19 cellular contexts compared by ENCODE assay signal in genomic region chr6:42095776-42096541, GRCh38. TPM values are rescaled to one million over a fixed set of nuclear protein-coding genes. Genes with fewer than 3 reads are reported as not detected.
DNase-seq lines count a peak whose midpoint lies in the region; ATAC-seq, FAIRE-seq and TF ChIP-seq lines count a peak whose summit lies in the region.
"Had no signal": no experiment of that assay in that cellular context is flagged by ENCODE, and none has a peak within 500 bp of the region (broad histone marks: within the 10 kb centered on the region; RNA-seq: fewer than 3 reads in every experiment).

No MANE protein-coding gene starts in this region.

- H3K9me3 ChIP-seq in cardiac muscle cell (ENCODE audit: low read depth) (no peaks in the 10 kb centered on the region), left ventricle myocardium inferior (replicated peaks) (no peaks in the 10 kb centered on the region), OCI-LY7 (ENCODE audit: low read length) (no peaks in the 10 kb centered on the region), H1 (ENCODE audit: insufficient read depth in 2 of 2, low read depth in 1 of 2, low read length in 1 of 2) (no peaks in the 10 kb centered on the region), stomach (no peaks in the 10 kb centered on the region)
- H3K9me3 ChIP-seq: gastrocnemius medialis had no signal

- no peak overlapping the region for H4K5ac ChIP-seq in H1 (ENCODE audit: insufficient read length, low read depth, low read length)

- H3K4me1 ChIP-seq in cardiac muscle cell (ENCODE audit: low read depth): peaks cover 23% of the 10 kb centered on the region
- peaks cover 30% of the 10 kb centered on the region for H3K4me1 ChIP-seq in left ventricle myocardium inferior
- no peaks in the 10 kb centered on the region for H3K4me1 ChIP-seq in OCI-LY7 (ENCODE audit: insufficient read depth, low read length, poor library complexity, severe bottlenecking)
- peaks cover 0 to 7% (median 5%) of the 10 kb centered on the region in 4 experiments; a peak in 4 of 7 replicates for H3K4me1 ChIP-seq in H1 (replicated peaks in 1 of 4; ENCODE audit: control insufficient read depth in 3 of 4, insufficient read depth in 4 of 4, low read length in 3 of 4)
- peaks cover 21 to 27% (median 23%) of the 10 kb centered on the region in 4 donors for H3K4me1 ChIP-seq in stomach
- H3K4me1 ChIP-seq: gastrocnemius medialis had no signal

- no peak overlapping the region for H4K91ac ChIP-seq in H1 (replicated peaks; ENCODE audit: insufficient read length, low read length)

- no TSS peak for BruUV-seq in OCI-LY7 (replicated peaks; lab: Mats Ljungman, UMichigan)

- H3K4me3 ChIP-seq in cardiac muscle cell (no peak overlapping the region), left ventricle myocardium inferior (no peak overlapping the region), OCI-LY7 (ENCODE audit: low read depth, low read length, poor library complexity, severe bottlenecking) (no peak overlapping the region), H1 (ENCODE audit: extremely low read depth in 1 of 4, insufficient read depth in 2 of 4, low read depth in 3 of 4, low read length in 4 of 4) (no peak overlapping the region), stomach (no peak overlapping the region)
- H3K4me3 ChIP-seq: gastrocnemius medialis, skin epidermis had no signal

- H3K79me2 ChIP-seq in OCI-LY7 (ENCODE audit: insufficient read depth, low read depth, low read length): no peaks in the 10 kb centered on the region
- no peaks in the 10 kb centered on the region for H3K79me2 ChIP-seq in H1 (ENCODE audit: control insufficient read depth in 1 of 2, insufficient read depth in 2 of 2, low read length in 2 of 2)

- H4K8ac ChIP-seq in H1 (ENCODE audit: extremely low read depth, insufficient read depth, low read length): no peak overlapping the region

- no peak overlapping the region for H2AFZ ChIP-seq in OCI-LY7 (ENCODE audit: low read length)
- no peak overlapping the region for H2AFZ ChIP-seq in H1 (ENCODE audit: low read length)

- ATAC-seq in GM18870 (IDR thresholded peaks at IDR 0.05; ENCODE audit: unreplicated experiment): no peak
- ATAC-seq in HG03378 (IDR thresholded peaks at IDR 0.05; ENCODE audit: unreplicated experiment): no peak
- ATAC-seq: gastrocnemius medialis had no signal

- 62% methylated on average over 10 of the region's 10 CpGs; no CpG with 5 or more reads in 1 of the 2 experiments for WGBS in H1 (ENCODE audit: extremely low coverage in 1 of 2, insufficient coverage in 1 of 2, insufficient read length in 1 of 2, insufficient replicate concordance in 2 of 2, low coverage in 1 of 2, low lambda C conversion rate in 2 of 2, missing lambda C conversion rate in 1 of 2), 2 experiments
- WGBS in stomach, 5 donors: 44 to 61% (median 50%) methylated on average over 10 of the region's 10 CpGs

- peak in 1 of 2 donors; percentile 31 for DNase-seq in cardiac muscle cell (ENCODE audit: low read depth in 1 of 2, low spot score in 1 of 2)
- DNase-seq in left ventricle myocardium inferior: no peak
- DNase-seq in OCI-LY7 (ENCODE audit: low spot score): no peak
- peak in 1 of 2 experiments; percentile 64 for DNase-seq in H1 (ENCODE audit: low read depth in 1 of 2, low spot score in 2 of 2)
- peak; percentile 41 for DNase-seq in stomach
- no peak for DNase-seq in cerebellar nuclear complex (lab: John Stamatoyannopoulos, UW)
- DNase-seq: ACHN; activated CD8-positive, alpha-beta memory T cell treated with anti-CD3 and anti-CD28 coated beads for 24 hours; activated gamma-delta T cell; COR-L47; effector CD4-positive, alpha-beta T cell; gastrocnemius medialis; immature natural killer cell; midbrain; MV-4-11; NCI-H2171 had no signal

- TF ChIP-seq EP300 in H1 (IDR thresholded peaks at IDR 0.05; ENCODE audit: borderline replicate concordance in 1 of 2, low read depth in 2 of 2, low read length in 2 of 2) (no peak), stomach (IDR thresholded peaks at IDR 0.05) (no peak)

- no peak overlapping the region for H3K56ac ChIP-seq in H1 (replicated peaks; ENCODE audit: insufficient read length, low read depth, low read length)

- H2BK5ac ChIP-seq in H1 (ENCODE audit: low read depth, low read length): no peak overlapping the region

- no peak overlapping the region for H3K27ac ChIP-seq in cardiac muscle cell
- H3K27ac ChIP-seq in left ventricle myocardium inferior (replicated peaks): no peak overlapping the region
- H3K27ac ChIP-seq in OCI-LY7 (ENCODE audit: low read depth, low read length, poor library complexity, severe bottlenecking): no peak overlapping the region
- H3K27ac ChIP-seq in H1 (ENCODE audit: low read depth, low read length): no peak overlapping the region
- peak overlapping the region in 1 of 5 donors; percentile 31 for H3K27ac ChIP-seq in stomach
- H3K27ac ChIP-seq: gastrocnemius medialis, skin epidermis had no signal

- TF ChIP-seq POLR2A in H1 (IDR thresholded peaks at IDR 0.05; ENCODE audit: control extremely low read depth in 1 of 2, low read depth in 2 of 2, low read length in 2 of 2): no peak; a peak in 1 of 3 replicates
- TF ChIP-seq POLR2A in stomach (IDR thresholded peaks at IDR 0.05): no peak

- FAIRE-seq in H1 (lab: Jason Lieb, UNC): no peak

- H3K14ac ChIP-seq in H1 (ENCODE audit: insufficient read length): no peak overlapping the region

- H2BK120ac ChIP-seq in H1 (replicated peaks; ENCODE audit: low read depth, low read length): no peak overlapping the region

- no peak overlapping the region for H2BK15ac ChIP-seq in H1 (ENCODE audit: low read length)

- no peaks in the 10 kb centered on the region for H3K27me3 ChIP-seq in cardiac muscle cell
- H3K27me3 ChIP-seq in left ventricle myocardium inferior (ENCODE audit: low read depth): no peaks in the 10 kb centered on the region
- H3K27me3 ChIP-seq in H1 (replicated peaks in 1 of 4; ENCODE audit: control insufficient read depth in 3 of 4, extremely low read depth in 1 of 4, insufficient read depth in 3 of 4, low read length in 3 of 4): peaks cover 0 to 41% (median 37%) of the 10 kb centered on the region in 4 experiments; a peak in 6 of 7 replicates
- no peaks in the 10 kb centered on the region for H3K27me3 ChIP-seq in stomach
- H3K27me3 ChIP-seq: gastrocnemius medialis had no signal

- no peak overlapping the region for H2AK5ac ChIP-seq in H1 (ENCODE audit: low read depth, low read length)

- H3K79me1 ChIP-seq in H1 (ENCODE audit: low read depth, low read length): no peaks in the 10 kb centered on the region; the same call in 1 of the 2 replicates

- H3K4ac ChIP-seq in H1 (replicated peaks; ENCODE audit: insufficient read length, low read depth, low read length): no peak overlapping the region

- no peaks in the 10 kb centered on the region for H3K23me2 ChIP-seq in H1 (ENCODE audit: low read depth, low read length)

- intact Hi-C loops in left ventricle myocardium inferior (cut with micrococcal nuclease): no loop called here
- intact Hi-C loops in OCI-LY7 (cut with micrococcal nuclease; ENCODE audit: unreplicated experiment): no loop called here
- intact Hi-C loops in stomach (cut with DNase I; ENCODE audit: low total_unique reads): no loop called here

- H3K36me3 ChIP-seq in cardiac muscle cell (no peaks in the 10 kb centered on the region), left ventricle myocardium inferior (no peaks in the 10 kb centered on the region), OCI-LY7 (ENCODE audit: insufficient read depth, low read length) (no peaks in the 10 kb centered on the region), H1 (ENCODE audit: control insufficient read depth in 2 of 4, insufficient read depth in 4 of 4, low read length in 3 of 4) (no peaks in the 10 kb centered on the region), stomach (no peaks in the 10 kb centered on the region)
- H3K36me3 ChIP-seq: gastrocnemius medialis had no signal

- TF ChIP-seq CTCF in cardiac muscle cell (IDR thresholded peaks at IDR 0.05; ENCODE audit: low read depth, low read length): peak; percentile 19
- no peak for TF ChIP-seq CTCF in left ventricle myocardium inferior (IDR thresholded peaks at IDR 0.05; ENCODE audit: borderline replicate concordance)
- peak; percentile 38 for TF ChIP-seq CTCF in OCI-LY7 (conservative IDR thresholded peaks at IDR 0.05; ENCODE audit: low read length)
- TF ChIP-seq CTCF in H1 (IDR thresholded peaks at IDR 0.05; ENCODE audit: control extremely low read depth in 1 of 3, insufficient read depth in 1 of 3, low read depth in 1 of 3, low read length in 3 of 3): peak; percentile 22 to 48 (median 48)
- no peak for TF ChIP-seq CTCF in stomach (IDR thresholded peaks at IDR 0.05)

- H3K4me2 ChIP-seq in OCI-LY7 (ENCODE audit: low read length) (no peak overlapping the region), H1 (ENCODE audit: insufficient read depth in 1 of 2, low read depth in 2 of 2, low read length in 2 of 2) (no peak overlapping the region)

- H3K9ac ChIP-seq in H1 (replicated peaks in 1 of 4; ENCODE audit: extremely low read depth in 1 of 4, low read depth in 3 of 4, low read length in 3 of 4): no peak overlapping the region

- H3K18ac ChIP-seq in H1 (ENCODE audit: extremely low read depth, low read length): no peak overlapping the region

- POLR2A ChIA-PET in OCI-LY7 (lab: Charles Lee): no interaction called here
- POLR2A ChIA-PET in H1 (lab: Charles Lee; ENCODE audit: partially characterized antibody): interaction anchor here (0.7 to 4.1 kb wide), 11 partner anchors 8 to 199 kb away, joined by 3 to 26 read pairs (median 3); partner anchors contain the start of gene MED20

- TF ChIP-seq RAD21 in H1 (IDR thresholded peaks at IDR 0.05 in 1 of 2, conservative IDR thresholded peaks at IDR 0.05 in 1 of 2; ENCODE audit: low read depth in 2 of 2, low read length in 2 of 2): peak; percentile 36 to 46; a peak in 2 of 4 replicates

- CTCF ChIA-PET in OCI-LY7 (lab: Charles Lee; ENCODE audit: unreplicated experiment) (interaction anchor here (0.5 kb wide), 1 partner anchor 128 kb away, joined by 4 read pairs; no protein-coding TSS in a partner anchor), H1 (lab: Charles Lee; ENCODE audit: partially characterized antibody) (interaction anchor here (0.6 to 21.6 kb wide), 35 partner anchors 10 to 1407 kb away, joined by 3 to 313 read pairs (median 4); partner anchors contain the start of gene GUCA1B)

- no peak overlapping the region for H2BK20ac ChIP-seq in H1 (ENCODE audit: low read length)

- H3K9me2 ChIP-seq in OCI-LY7 (ENCODE audit: insufficient read depth, low read length): no peaks in the 10 kb centered on the region

- no peaks in the 10 kb centered on the region for H4K20me1 ChIP-seq in OCI-LY7 (ENCODE audit: insufficient read depth, low read length)
- H4K20me1 ChIP-seq in H1 (replicated peaks in 1 of 2; ENCODE audit: control insufficient read depth in 1 of 2, insufficient read depth in 2 of 2, low read length in 2 of 2): peaks cover 5 to 8% of the 10 kb centered on the region in 2 experiments

- H3K23ac ChIP-seq in H1 (ENCODE audit: insufficient read length): no peak overlapping the region

- H2BK12ac ChIP-seq in H1 (ENCODE audit: low read depth, low read length): 0 out of 2 replicates have a peak overlapping the region, but pooled peaks have one; percentile 3

RNA-seq across cellular contexts. Expression of gene TAF8, which starts 45.6 kb away (rescaled TPM):
- total RNA-seq in cardiac muscle cell (26.7 and 31.6 TPM in 2 replicates), left ventricle myocardium inferior (28.5 TPM), OCI-LY7 (2022) (47.8 and 56.0 TPM in 2 replicates), stomach (10 to 100 TPM in 4 of 5 donors, 1 to 10 TPM in 1; 3.8 to 24.6 (median 21.4) TPM)
- polyA plus RNA-seq in cardiac muscle cell (18.3 and 25.8 TPM in 2 replicates), H1 (2011; rRNA removed) (32.2 and 36.6 TPM in 2 replicates), stomach (10 to 100 TPM; 10.7 to 13.4 (median 11.6) TPM)
- 33.2 and 35.1 TPM in 2 replicates for total RNA-seq in OCI-LY7 (2014; rRNA removed; shearing (Covaris generic))
- 32.7 and 34.0 TPM in 2 replicates for total RNA-seq in H1 (2021; fragmentation: NEBNext Ultra II Directional; extraction: Animal tissue kit (Norgen Biotek cat#: 25700))
- 34.4 TPM for polyA plus RNA-seq in H1 (2011; cell fraction: cytosol; rRNA removed)
- 28.5 TPM for polyA plus RNA-seq in H1 (2011; cell fraction: nucleus; rRNA removed)
- polyA plus RNA-seq in H1 (2012, experiment 1 of 2): 19.8 to 23.7 TPM (median 21.9 TPM) in 4 replicates
- 11.4 TPM for polyA plus RNA-seq in H1 (2012, experiment 2 of 2)
- polyA plus RNA-seq in H1 (2013, experiment 1 of 2): 19.7 TPM
- polyA plus RNA-seq in H1 (2013, experiment 2 of 2): 21.2 TPM
- polyA minus RNA-seq in H1 (2011; rRNA and poly(A)+ RNA removed): 53.9 and 78.5 TPM in 2 replicates
- polyA minus RNA-seq in H1 (2011; cell fraction: cytosol; rRNA and poly(A)+ RNA removed): 23.5 TPM
- polyA minus RNA-seq in H1 (2011; cell fraction: nucleus; rRNA and poly(A)+ RNA removed): 35.5 TPM

RNA-seq across cellular contexts. Expression of gene C6orf132, which starts 46.5 kb away (rescaled TPM):
- 1.7 and 2.7 TPM in 2 replicates for total RNA-seq in cardiac muscle cell
- 0.49 and 0.56 TPM in 2 replicates for polyA plus RNA-seq in cardiac muscle cell
- 1.4 TPM for total RNA-seq in left ventricle myocardium inferior
- 0.03 TPM in 2 replicates for total RNA-seq in OCI-LY7 (2014; rRNA removed; shearing (Covaris generic))
- total RNA-seq in OCI-LY7 (2022): not detected in 2 replicates
- 62.2 and 64.0 TPM in 2 replicates for total RNA-seq in H1 (2021; fragmentation: NEBNext Ultra II Directional; extraction: Animal tissue kit (Norgen Biotek cat#: 25700))
- 31.5 and 33.8 TPM in 2 replicates for polyA plus RNA-seq in H1 (2011; rRNA removed)
- polyA plus RNA-seq in H1 (2011; cell fraction: cytosol; rRNA removed): 19.4 TPM
- polyA plus RNA-seq in H1 (2011; cell fraction: nucleus; rRNA removed): 20.4 TPM
- polyA plus RNA-seq in H1 (2012, experiment 1 of 2): 43.4 to 53.5 TPM (median 48.5 TPM) in 4 replicates
- 48.0 TPM for polyA plus RNA-seq in H1 (2012, experiment 2 of 2)
- polyA plus RNA-seq in H1 (2013, experiment 1 of 2): 38.7 TPM
- polyA plus RNA-seq in H1 (2013, experiment 2 of 2): 37.7 TPM
- polyA minus RNA-seq in H1 (2011; rRNA and poly(A)+ RNA removed): 7.2 and 7.4 TPM in 2 replicates
- polyA minus RNA-seq in H1 (2011; cell fraction: cytosol; rRNA and poly(A)+ RNA removed): 24.7 TPM
- 17.3 TPM for polyA minus RNA-seq in H1 (2011; cell fraction: nucleus; rRNA and poly(A)+ RNA removed)
- total RNA-seq in stomach: 10 to 100 TPM; 27.4 to 81.7 (median 69.0) TPM
- 10 to 100 TPM; 40.5 to 99.2 (median 86.6) TPM for polyA plus RNA-seq in stomach

Comparison
In these comparisons a context has a peak if more than half of its experiments do, and no peak if none do; other contexts are left out.
1. CTCF ChIP-seq: peak in cardiac muscle cell (single experiment), OCI-LY7 (single experiment) and H1 (3 of 3); none in left ventricle myocardium inferior (single experiment) and stomach (0 of 7).